Comparison of ENCODE assay signal across 8 cellular contexts in genomic region chr16:8674413-8675022, GRCh38. TPM values are rescaled to one million over a fixed set of nuclear protein-coding genes. Genes with fewer than 3 reads are reported as not detected.
A peak's percentile ranks its signal among the peaks of the same experiment; 100 is the strongest.
DNase-seq lines count a peak whose midpoint lies in the region; ATAC-seq and TF ChIP-seq lines count a peak whose summit lies in the region.

Gene ABAT, plus strand, starts transcription at chr16:8674617. Its CDS starts 61,123 bp downstream, at chr16:8735740.

- no peaks in the 10 kb centered on the region for H3K9me3 ChIP-seq in HUES64 (ENCODE audit: insufficient read depth, low read depth, low read length)
- no peaks in the 10 kb centered on the region for H3K9me3 ChIP-seq in Panc1 (ENCODE audit: control insufficient read depth, insufficient read depth, low read depth, low read length)

- 2% methylated on average over 47 of the region's 49 CpGs for WGBS in HUES64

- H3K27me3 ChIP-seq in HUES64 (ENCODE audit: insufficient read depth, low read length) (peaks cover 43% of the 10 kb centered on the region), Panc1 (ENCODE audit: control insufficient read depth, insufficient read depth, low read length) (no peaks in the 10 kb centered on the region)

- peak within 1 kb of the TSS; percentile 81 for H3K27ac Mint-ChIP-seq in activated T-helper 1 cell treated with anti-CD3 and anti-CD28 coated beads, Interleukin-12 subunit alpha, Interleukin-12 subunit beta, Interleukin-2, Interleukin-4 antibody, amounts not matched to agents 30 ng/mL and 10 ng/mL and 1 ng/mL, durations not matched to agents 14 hours and 24 hours and 36 hours
- H3K27ac Mint-ChIP-seq in naive thymus-derived CD8-positive, alpha-beta T cell = peak within 1 kb of the TSS; percentile 65 to 94 (median 80)
- peak within 1 kb of the TSS; percentile 97 for H3K27ac Mint-ChIP-seq in stimulated activated naive B cell treated with anti-CD40 and anti-IgM and Interleukin-4, amounts not matched to agents 10 μg/mL and 1 μg/mL and 100 μg/mL, for 72 hours

- ATAC-seq in GM21526 (IDR thresholded peaks at IDR 0.05; ENCODE audit: low FRiP score, unreplicated experiment) (peak; percentile 99), Panc1 (peak; percentile 100)
- ATAC-seq in naive thymus-derived CD8-positive, alpha-beta T cell = peak; percentile 98 to 99
- peak; percentile 98 to 99 for ATAC-seq in stimulated activated naive B cell treated with anti-CD40 and anti-IgM and Interleukin-4, amounts not matched to agents 10 μg/mL and 1 μg/mL and 100 μg/mL, for 72 hours (replicated peaks)

- no peaks in the 10 kb centered on the region for H3K9me3 Mint-ChIP-seq in activated T-helper 1 cell treated with anti-CD3 and anti-CD28 coated beads, Interleukin-12 subunit alpha, Interleukin-12 subunit beta, Interleukin-2, Interleukin-4 antibody, amounts not matched to agents 30 ng/mL and 10 ng/mL and 1 ng/mL, durations not matched to agents 14 hours and 24 hours and 36 hours
- peaks cover 0 to 7% (median 0%) of the 10 kb centered on the region in 9 donors for H3K9me3 Mint-ChIP-seq in naive thymus-derived CD8-positive, alpha-beta T cell
- peaks cover 0 to 2% of the 10 kb centered on the region in 2 donors for H3K9me3 Mint-ChIP-seq in stimulated activated naive B cell treated with anti-CD40 and anti-IgM and Interleukin-4, amounts not matched to agents 10 μg/mL and 1 μg/mL and 100 μg/mL, for 72 hours

- intact Hi-C loops in Panc1 (cut with micrococcal nuclease; ENCODE audit: unreplicated experiment) = no loop called here
- intact Hi-C loops in activated T-helper 1 cell treated with anti-CD3 and anti-CD28 coated beads, Interleukin-12 subunit alpha, Interleukin-12 subunit beta, Interleukin-2, Interleukin-4 antibody, amounts not matched to agents 30 ng/mL and 10 ng/mL and 1 ng/mL, durations not matched to agents 14 hours and 24 hours and 36 hours (cut with micrococcal nuclease) = loop anchor here (1.0 to 2.0 kb wide), 7 partner anchors 14 to 416 kb away; partner anchors contain the start of genes HAPSTR1, METTL22, PMM2 and TMEM186

- no peak within 1 kb of the TSS for H3K27ac ChIP-seq in HUES64 (ENCODE audit: low read depth, low read length)
- no peak within 1 kb of the TSS for H3K27ac ChIP-seq in Panc1 (ENCODE audit: low read length)

- BruUV-seq in Panc1 (replicated peaks; lab: Mats Ljungman, UMichigan) = no TSS peak

- H3K9ac ChIP-seq in HUES64 (ENCODE audit: low read depth, low read length) = peak within 1 kb of the TSS; percentile 66

- H3K27me3 Mint-ChIP-seq in activated T-helper 1 cell treated with anti-CD3 and anti-CD28 coated beads, Interleukin-12 subunit alpha, Interleukin-12 subunit beta, Interleukin-2, Interleukin-4 antibody, amounts not matched to agents 30 ng/mL and 10 ng/mL and 1 ng/mL, durations not matched to agents 14 hours and 24 hours and 36 hours (ENCODE audit: insufficient read depth) = peaks cover 6% of the 10 kb centered on the region
- H3K27me3 Mint-ChIP-seq in naive thymus-derived CD8-positive, alpha-beta T cell = no peaks in the 10 kb centered on the region
- no peaks in the 10 kb centered on the region for H3K27me3 Mint-ChIP-seq in stimulated activated naive B cell treated with anti-CD40 and anti-IgM and Interleukin-4, amounts not matched to agents 10 μg/mL and 1 μg/mL and 100 μg/mL, for 72 hours

- peaks cover 4% of the 10 kb centered on the region; the same call in 1 of the 2 replicates for H3K4me1 ChIP-seq in HUES64 (ENCODE audit: insufficient read depth, low read length)
- H3K4me1 ChIP-seq in Panc1 (ENCODE audit: control insufficient read depth, insufficient read depth, low read length) = no peaks in the 10 kb centered on the region

- H3K36me3 Mint-ChIP-seq in activated T-helper 1 cell treated with anti-CD3 and anti-CD28 coated beads, Interleukin-12 subunit alpha, Interleukin-12 subunit beta, Interleukin-2, Interleukin-4 antibody, amounts not matched to agents 30 ng/mL and 10 ng/mL and 1 ng/mL, durations not matched to agents 14 hours and 24 hours and 36 hours (ENCODE audit: low read depth) = no peaks in the 10 kb centered on the region
- H3K36me3 Mint-ChIP-seq in naive thymus-derived CD8-positive, alpha-beta T cell = peaks cover 4 to 9% (median 4%) of the 10 kb centered on the region in 3 donors
- H3K36me3 Mint-ChIP-seq in stimulated activated naive B cell treated with anti-CD40 and anti-IgM and Interleukin-4, amounts not matched to agents 10 μg/mL and 1 μg/mL and 100 μg/mL, for 72 hours = peaks cover 16 to 25% of the 10 kb centered on the region in 2 donors

- H3K36me3 ChIP-seq in HUES64 (ENCODE audit: insufficient read depth, low read length) (no peaks in the 10 kb centered on the region), Panc1 (ENCODE audit: control insufficient read depth, insufficient read depth, low read length) (no peaks in the 10 kb centered on the region)

- POLR2A ChIA-PET in Panc1 (lab: Charles Lee) = no interaction called here
- POLR2A ChIA-PET in naive thymus-derived CD8-positive, alpha-beta T cell (lab: Charles Lee) = interaction anchor here (0.7 to 0.9 kb wide), 2 partner anchors 123 to 194 kb away, joined by 3 to 4 read pairs; partner anchors contain the start of genes CARHSP1 and TMEM186

- CTCF ChIA-PET in Panc1 (lab: Charles Lee) = no interaction called here

- H3K4me3 ChIP-seq in HUES64 (ENCODE audit: low read length) (peak within 1 kb of the TSS; percentile 93), Panc1 (ENCODE audit: low read depth in 2 of 2, low read length in 2 of 2) (peak within 1 kb of the TSS; percentile 56 to 64)

- peak within 1 kb of the TSS; percentile 87 for H3K4me3 Mint-ChIP-seq in activated T-helper 1 cell treated with anti-CD3 and anti-CD28 coated beads, Interleukin-12 subunit alpha, Interleukin-12 subunit beta, Interleukin-2, Interleukin-4 antibody, amounts not matched to agents 30 ng/mL and 10 ng/mL and 1 ng/mL, durations not matched to agents 14 hours and 24 hours and 36 hours
- peak within 1 kb of the TSS; percentile 80 to 97 (median 90) for H3K4me3 Mint-ChIP-seq in naive thymus-derived CD8-positive, alpha-beta T cell
- peak within 1 kb of the TSS; percentile 95 to 97 for H3K4me3 Mint-ChIP-seq in stimulated activated naive B cell treated with anti-CD40 and anti-IgM and Interleukin-4, amounts not matched to agents 10 μg/mL and 1 μg/mL and 100 μg/mL, for 72 hours

- in situ Hi-C loops in Panc1 (cut with HindIII; ENCODE audit: low pct_unique_long_range_greater_than_20kb, low sequenced_read_pairs) = no loop called here

- peaks cover 20% of the 10 kb centered on the region for H3K4me1 Mint-ChIP-seq in activated T-helper 1 cell treated with anti-CD3 and anti-CD28 coated beads, Interleukin-12 subunit alpha, Interleukin-12 subunit beta, Interleukin-2, Interleukin-4 antibody, amounts not matched to agents 30 ng/mL and 10 ng/mL and 1 ng/mL, durations not matched to agents 14 hours and 24 hours and 36 hours (ENCODE audit: low read depth)
- peaks cover 8 to 22% (median 16%) of the 10 kb centered on the region in 4 donors for H3K4me1 Mint-ChIP-seq in naive thymus-derived CD8-positive, alpha-beta T cell
- peaks cover 18 to 45% of the 10 kb centered on the region in 2 donors for H3K4me1 Mint-ChIP-seq in stimulated activated naive B cell treated with anti-CD40 and anti-IgM and Interleukin-4, amounts not matched to agents 10 μg/mL and 1 μg/mL and 100 μg/mL, for 72 hours

- TF ChIP-seq CTCF in Panc1 (IDR thresholded peaks at IDR 0.05) = no peak

- DNase-seq in DMS153 (lab: John Stamatoyannopoulos, UW) (peak; percentile 70), Panc1 (ENCODE audit: low read depth, low spot score) (no peak), fibroblast of gingiva (ENCODE audit: low read depth) (peak; percentile 75)
- peak; percentile 91 for DNase-seq in activated T-helper 1 cell treated with anti-CD3 and anti-CD28 coated beads, Interleukin-12 subunit alpha, Interleukin-12 subunit beta, Interleukin-2, Interleukin-4 antibody, amounts not matched to agents 30 ng/mL and 10 ng/mL and 1 ng/mL, durations not matched to agents 14 hours and 24 hours and 36 hours (ENCODE audit: low spot score)
- peak; percentile 81 to 91 (median 88) for DNase-seq in naive thymus-derived CD8-positive, alpha-beta T cell
- peak; percentile 86 for DNase-seq in stimulated activated naive B cell treated with anti-CD40 and anti-IgM and Interleukin-4, amounts not matched to agents 10 μg/mL and 1 μg/mL and 100 μg/mL, for 72 hours

RNA-seq across cellular contexts. Expression of gene ABAT, which starts in this region (rescaled TPM):
- polyA plus RNA-seq in HUES64 (2013, experiment 1 of 2) = 5.1 TPM
- polyA plus RNA-seq in HUES64 (2013, experiment 2 of 2) = 7.4 TPM
- 0.77 TPM for total RNA-seq in Panc1 (2021; ENCODE audit: unreplicated experiment)
- polyA plus RNA-seq in Panc1 (2012; ENCODE audit: insufficient read length) = 0.78 TPM
- 7.3 and 7.7 TPM in 2 replicates for total RNA-seq in activated T-helper 1 cell treated with anti-CD3 and anti-CD28 coated beads, Interleukin-12 subunit alpha, Interleukin-12 subunit beta, Interleukin-2, Interleukin-4 antibody, amounts not matched to agents 30 ng/mL and 10 ng/mL and 1 ng/mL, durations not matched to agents 14 hours and 24 hours and 36 hours
- 1 to 10 TPM; 10.0 TPM for total RNA-seq in naive thymus-derived CD8-positive, alpha-beta T cell
- 1 to 10 TPM; 1.7 to 2.4 (median 1.7) TPM for polyA plus RNA-seq in naive thymus-derived CD8-positive, alpha-beta T cell

Comparison
In these comparisons a context has a peak if more than half of its experiments do, and no peak if none do; other contexts are left out.
1. Peak in ATAC-seq and H3K4me3 ChIP-seq in Panc1; RNA of the gene not detected or under 1 TPM.